1 cellular context compared by ENCODE assay signal in the genomic region with DNA sequence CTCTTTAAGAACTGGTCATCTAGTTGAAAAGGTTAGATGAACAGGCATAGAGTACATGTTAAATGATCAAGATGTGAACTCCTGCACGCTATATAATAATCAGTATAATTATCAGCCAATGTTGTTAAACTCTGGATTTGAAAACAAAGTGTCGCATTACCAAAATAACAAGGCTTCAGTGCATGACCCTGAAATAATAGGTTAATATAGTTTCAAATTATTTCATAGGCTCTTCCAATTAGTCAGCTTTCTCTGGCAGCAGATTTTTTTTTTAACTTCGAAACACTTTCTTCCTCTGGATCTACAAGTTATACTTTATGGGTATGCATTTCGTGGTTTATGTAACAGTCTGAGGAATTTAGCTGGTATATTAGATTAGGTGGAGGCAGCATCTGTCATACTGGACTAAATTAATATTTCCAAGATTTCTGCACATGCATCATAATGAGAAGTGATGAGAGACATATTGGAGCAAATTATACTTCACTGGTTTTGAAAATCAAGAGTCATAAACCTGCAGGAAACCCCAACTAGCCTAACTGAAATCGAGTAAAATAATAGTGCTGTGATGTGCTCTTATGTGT.
TF ChIP-seq lines count a peak whose summit lies in the region.

No MANE protein-coding gene starts in this region.

TF ChIP-seq in GM23338, 12 proteins besides CTCF, POLR2A, EP300 and RAD21 (continued from another document):
- TF ChIP-seq, protein P1, sequence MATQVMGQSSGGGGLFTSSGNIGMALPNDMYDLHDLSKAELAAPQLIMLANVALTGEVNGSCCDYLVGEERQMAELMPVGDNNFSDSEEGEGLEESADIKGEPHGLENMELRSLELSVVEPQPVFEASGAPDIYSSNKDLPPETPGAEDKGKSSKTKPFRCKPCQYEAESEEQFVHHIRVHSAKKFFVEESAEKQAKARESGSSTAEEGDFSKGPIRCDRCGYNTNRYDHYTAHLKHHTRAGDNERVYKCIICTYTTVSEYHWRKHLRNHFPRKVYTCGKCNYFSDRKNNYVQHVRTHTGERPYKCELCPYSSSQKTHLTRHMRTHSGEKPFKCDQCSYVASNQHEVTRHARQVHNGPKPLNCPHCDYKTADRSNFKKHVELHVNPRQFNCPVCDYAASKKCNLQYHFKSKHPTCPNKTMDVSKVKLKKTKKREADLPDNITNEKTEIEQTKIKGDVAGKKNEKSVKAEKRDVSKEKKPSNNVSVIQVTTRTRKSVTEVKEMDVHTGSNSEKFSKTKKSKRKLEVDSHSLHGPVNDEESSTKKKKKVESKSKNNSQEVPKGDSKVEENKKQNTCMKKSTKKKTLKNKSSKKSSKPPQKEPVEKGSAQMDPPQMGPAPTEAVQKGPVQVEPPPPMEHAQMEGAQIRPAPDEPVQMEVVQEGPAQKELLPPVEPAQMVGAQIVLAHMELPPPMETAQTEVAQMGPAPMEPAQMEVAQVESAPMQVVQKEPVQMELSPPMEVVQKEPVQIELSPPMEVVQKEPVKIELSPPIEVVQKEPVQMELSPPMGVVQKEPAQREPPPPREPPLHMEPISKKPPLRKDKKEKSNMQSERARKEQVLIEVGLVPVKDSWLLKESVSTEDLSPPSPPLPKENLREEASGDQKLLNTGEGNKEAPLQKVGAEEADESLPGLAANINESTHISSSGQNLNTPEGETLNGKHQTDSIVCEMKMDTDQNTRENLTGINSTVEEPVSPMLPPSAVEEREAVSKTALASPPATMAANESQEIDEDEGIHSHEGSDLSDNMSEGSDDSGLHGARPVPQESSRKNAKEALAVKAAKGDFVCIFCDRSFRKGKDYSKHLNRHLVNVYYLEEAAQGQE (IDR thresholded peaks at IDR 0.05; ENCODE audit: unreplicated experiment) = no peak
- TF ChIP-seq CREB1 (CRISPR knock-in tag; IDR thresholded peaks at IDR 0.05; ENCODE audit: low read depth) (no peak), POLR2AphosphoS5 (IDR thresholded peaks at IDR 0.05; ENCODE audit: low read depth) (no peak), JUNB (IDR thresholded peaks at IDR 0.05; ENCODE audit: unreplicated experiment) (no peak), ZNF114 (CRISPR knock-in tag; IDR thresholded peaks at IDR 0.05) (no peak), ZNF331 (CRISPR knock-in tag; IDR thresholded peaks at IDR 0.05; ENCODE audit: low read depth) (no peak), STAT1 (IDR thresholded peaks at IDR 0.05; ENCODE audit: unreplicated experiment) (no peak), EZH2 (IDR thresholded peaks at IDR 0.05; ENCODE audit: low read depth, unreplicated experiment) (no peak)
- TF ChIP-seq, protein P2, sequence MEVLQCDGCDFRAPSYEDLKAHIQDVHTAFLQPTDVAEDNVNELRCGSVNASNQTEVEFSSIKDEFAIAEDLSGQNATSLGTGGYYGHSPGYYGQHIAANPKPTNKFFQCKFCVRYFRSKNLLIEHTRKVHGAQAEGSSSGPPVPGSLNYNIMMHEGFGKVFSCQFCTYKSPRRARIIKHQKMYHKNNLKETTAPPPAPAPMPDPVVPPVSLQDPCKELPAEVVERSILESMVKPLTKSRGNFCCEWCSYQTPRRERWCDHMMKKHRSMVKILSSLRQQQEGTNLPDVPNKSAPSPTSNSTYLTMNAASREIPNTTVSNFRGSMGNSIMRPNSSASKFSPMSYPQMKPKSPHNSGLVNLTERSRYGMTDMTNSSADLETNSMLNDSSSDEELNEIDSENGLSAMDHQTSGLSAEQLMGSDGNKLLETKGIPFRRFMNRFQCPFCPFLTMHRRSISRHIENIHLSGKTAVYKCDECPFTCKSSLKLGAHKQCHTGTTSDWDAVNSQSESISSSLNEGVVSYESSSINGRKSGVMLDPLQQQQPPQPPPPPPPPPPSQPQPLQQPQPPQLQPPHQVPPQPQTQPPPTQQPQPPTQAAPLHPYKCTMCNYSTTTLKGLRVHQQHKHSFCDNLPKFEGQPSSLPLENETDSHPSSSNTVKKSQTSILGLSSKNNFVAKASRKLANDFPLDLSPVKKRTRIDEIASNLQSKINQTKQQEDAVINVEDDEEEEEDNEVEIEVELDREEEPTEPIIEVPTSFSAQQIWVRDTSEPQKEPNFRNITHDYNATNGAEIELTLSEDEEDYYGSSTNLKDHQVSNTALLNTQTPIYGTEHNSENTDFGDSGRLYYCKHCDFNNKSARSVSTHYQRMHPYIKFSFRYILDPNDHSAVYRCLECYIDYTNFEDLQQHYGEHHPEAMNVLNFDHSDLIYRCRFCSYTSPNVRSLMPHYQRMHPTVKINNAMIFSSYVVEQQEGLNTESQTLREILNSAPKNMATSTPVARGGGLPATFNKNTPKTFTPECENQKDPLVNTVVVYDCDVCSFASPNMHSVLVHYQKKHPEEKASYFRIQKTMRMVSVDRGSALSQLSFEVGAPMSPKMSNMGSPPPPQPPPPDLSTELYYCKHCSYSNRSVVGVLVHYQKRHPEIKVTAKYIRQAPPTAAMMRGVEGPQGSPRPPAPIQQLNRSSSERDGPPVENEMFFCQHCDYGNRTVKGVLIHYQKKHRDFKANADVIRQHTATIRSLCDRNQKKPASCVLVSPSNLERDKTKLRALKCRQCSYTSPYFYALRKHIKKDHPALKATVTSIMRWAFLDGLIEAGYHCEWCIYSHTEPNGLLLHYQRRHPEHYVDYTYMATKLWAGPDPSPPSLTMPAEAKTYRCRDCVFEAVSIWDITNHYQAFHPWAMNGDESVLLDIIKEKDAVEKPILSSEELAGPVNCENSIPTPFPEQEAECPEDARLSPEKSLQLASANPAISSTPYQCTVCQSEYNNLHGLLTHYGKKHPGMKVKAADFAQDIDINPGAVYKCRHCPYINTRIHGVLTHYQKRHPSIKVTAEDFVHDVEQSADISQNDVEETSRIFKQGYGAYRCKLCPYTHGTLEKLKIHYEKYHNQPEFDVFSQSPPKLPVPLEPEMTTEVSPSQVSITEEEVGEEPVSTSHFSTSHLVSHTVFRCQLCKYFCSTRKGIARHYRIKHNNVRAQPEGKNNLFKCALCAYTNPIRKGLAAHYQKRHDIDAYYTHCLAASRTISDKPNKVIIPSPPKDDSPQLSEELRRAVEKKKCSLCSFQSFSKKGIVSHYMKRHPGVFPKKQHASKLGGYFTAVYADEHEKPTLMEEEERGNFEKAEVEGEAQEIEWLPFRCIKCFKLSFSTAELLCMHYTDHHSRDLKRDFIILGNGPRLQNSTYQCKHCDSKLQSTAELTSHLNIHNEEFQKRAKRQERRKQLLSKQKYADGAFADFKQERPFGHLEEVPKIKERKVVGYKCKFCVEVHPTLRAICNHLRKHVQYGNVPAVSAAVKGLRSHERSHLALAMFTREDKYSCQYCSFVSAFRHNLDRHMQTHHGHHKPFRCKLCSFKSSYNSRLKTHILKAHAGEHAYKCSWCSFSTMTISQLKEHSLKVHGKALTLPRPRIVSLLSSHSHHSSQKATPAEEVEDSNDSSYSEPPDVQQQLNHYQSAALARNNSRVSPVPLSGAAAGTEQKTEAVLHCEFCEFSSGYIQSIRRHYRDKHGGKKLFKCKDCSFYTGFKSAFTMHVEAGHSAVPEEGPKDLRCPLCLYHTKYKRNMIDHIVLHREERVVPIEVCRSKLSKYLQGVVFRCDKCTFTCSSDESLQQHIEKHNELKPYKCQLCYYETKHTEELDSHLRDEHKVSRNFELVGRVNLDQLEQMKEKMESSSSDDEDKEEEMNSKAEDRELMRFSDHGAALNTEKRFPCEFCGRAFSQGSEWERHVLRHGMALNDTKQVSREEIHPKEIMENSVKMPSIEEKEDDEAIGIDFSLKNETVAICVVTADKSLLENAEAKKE (CRISPR knock-in tag; IDR thresholded peaks at IDR 0.05) = no peak
TF ChIP-seq in GM23338: peak in this region for 0.
